In the genomic region with DNA sequence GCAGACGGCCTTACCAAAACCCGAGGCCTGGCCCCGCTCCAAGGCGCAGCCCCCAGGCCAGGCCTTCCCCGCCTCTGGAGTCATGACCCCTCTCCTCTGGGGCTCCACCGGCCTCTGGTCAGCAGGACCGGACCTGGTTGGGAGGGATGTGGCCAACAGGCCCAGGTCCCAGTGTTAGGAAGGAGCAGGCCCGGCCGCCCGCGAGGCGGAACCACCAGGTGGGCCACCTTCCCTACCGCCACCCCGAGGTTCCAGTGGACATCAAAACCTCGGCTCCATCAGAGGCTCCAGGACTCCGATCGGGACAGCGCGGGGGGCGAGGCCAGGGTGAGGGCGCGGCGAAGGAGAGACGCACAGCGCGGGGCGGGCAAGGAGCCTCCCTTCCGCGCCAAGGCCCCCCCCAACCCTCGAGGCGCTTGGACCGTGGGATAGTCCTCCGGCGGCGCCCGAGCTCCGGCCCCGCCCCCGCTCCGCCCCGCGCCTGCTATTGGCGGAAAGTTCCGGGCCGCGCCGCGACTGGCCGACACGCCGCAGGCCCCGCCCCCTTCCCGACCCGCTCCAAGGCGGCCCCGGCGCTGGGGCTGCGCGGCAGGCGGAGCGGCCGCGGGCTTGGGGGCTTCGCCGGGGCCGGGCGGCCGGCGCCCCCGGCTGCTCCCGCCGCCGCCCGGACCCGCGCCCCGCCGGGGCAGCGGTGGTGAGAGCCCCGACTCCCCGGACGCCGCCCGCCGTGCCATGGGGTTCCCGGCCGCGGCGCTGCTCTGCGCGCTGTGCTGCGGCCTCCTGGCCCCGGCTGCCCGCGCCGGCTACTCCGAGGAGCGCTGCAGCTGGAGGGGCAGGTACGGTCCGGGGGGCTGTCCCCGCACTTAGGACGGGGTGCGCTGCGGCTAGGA, we compare ENCODE assay signal across 7 cellular contexts. TPM values are rescaled to one million over a fixed set of nuclear protein-coding genes. Genes with fewer than 3 reads are reported as not detected.
DNase-seq lines count a peak whose midpoint lies in the region; ATAC-seq and TF ChIP-seq lines count a peak whose summit lies in the region.

A gene (plus strand): TSS at position 561 of the 890 bp plus-strand sequence. CDS start 172 bp downstream, at position 733.

- no peak within 1 kb of the TSS for H3K9ac ChIP-seq in liver (ENCODE audit: low read depth in 1 of 2, low read length in 2 of 2)

- H3K27ac Mint-ChIP-seq in activated CD4-positive, alpha-beta memory T cell treated with anti-CD3 and anti-CD28 coated beads, Interleukin-2, amount 10 ng/mL, durations not matched to agents 7 days and 5 days: no peak within 1 kb of the TSS

- H3K27ac ChIP-seq in dorsolateral prefrontal cortex (peak within 1 kb of the TSS in 58 of 59 donors; percentile 72 to 99 (median 95)), liver (ENCODE audit: low read depth in 1 of 2, low read length in 2 of 2) (no peak within 1 kb of the TSS)

- peaks cover 18 to 30% (median 24%) of the 10 kb centered on the region in 4 donors for H3K4me1 ChIP-seq in liver (ENCODE audit: control insufficient read depth in 4 of 4, insufficient read depth in 4 of 4, low read length in 3 of 4)

- peak within 1 kb of the TSS; percentile 43 for H3K4me3 Mint-ChIP-seq in activated CD4-positive, alpha-beta memory T cell treated with anti-CD3 and anti-CD28 coated beads, Interleukin-2, amount 10 ng/mL, durations not matched to agents 7 days and 5 days

- H3K36me3 Mint-ChIP-seq in activated CD4-positive, alpha-beta memory T cell treated with anti-CD3 and anti-CD28 coated beads, Interleukin-2, amount 10 ng/mL, durations not matched to agents 7 days and 5 days (ENCODE audit: low read depth): no peaks in the 10 kb centered on the region

- peak; percentile 69 for ATAC-seq in HG02981 (IDR thresholded peaks at IDR 0.05; ENCODE audit: unreplicated experiment)

- H3K9me3 Mint-ChIP-seq in activated CD4-positive, alpha-beta memory T cell treated with anti-CD3 and anti-CD28 coated beads, Interleukin-2, amount 10 ng/mL, durations not matched to agents 7 days and 5 days: no peaks in the 10 kb centered on the region

- H3K9me3 ChIP-seq in liver (ENCODE audit: control insufficient read depth in 4 of 4, low read length in 3 of 4): no peaks in the 10 kb centered on the region

- H3K27me3 ChIP-seq in dorsolateral prefrontal cortex (peaks cover 0 to 10% (median 0%) of the 10 kb centered on the region in 45 donors), liver (ENCODE audit: control insufficient read depth in 4 of 4, insufficient read depth in 4 of 4, low read length in 3 of 4) (peaks cover 0 to 6% (median 0%) of the 10 kb centered on the region in 4 donors)

- CTCF ChIA-PET in activated CD4-positive, alpha-beta memory T cell treated with anti-CD3 and anti-CD28 coated beads, Interleukin-2, amount 10 ng/mL, durations not matched to agents 7 days and 5 days (lab: Charles Lee): interaction anchor here (1.6 to 2.1 kb wide), 2 partner anchors 12 to 21 kb away, joined by 4 to 7 read pairs; no protein-coding TSS in a partner anchor

- peaks cover 17% of the 10 kb centered on the region for H3K27me3 Mint-ChIP-seq in activated CD4-positive, alpha-beta memory T cell treated with anti-CD3 and anti-CD28 coated beads, Interleukin-2, amount 10 ng/mL, durations not matched to agents 7 days and 5 days

- no peak for TF ChIP-seq RAD21 in liver (IDR thresholded peaks at IDR 0.05)

- POLR2A ChIA-PET in activated CD4-positive, alpha-beta memory T cell treated with anti-CD3 and anti-CD28 coated beads, Interleukin-2, amount 10 ng/mL, durations not matched to agents 7 days and 5 days (lab: Charles Lee): interaction anchor here (1.3 to 3.1 kb wide), 4 partner anchors 11 to 73 kb away, joined by 4 to 15 read pairs (median 7); a partner anchor contains a TSS

- intact Hi-C loops in dorsolateral prefrontal cortex (cut with DNase I): loop anchor here in 1 of 2 donors (5.0 to 10.0 kb wide), 2 partner anchors 48 to 250 kb away; a partner anchor contains a TSS

- in situ Hi-C loops in GM13977 (cut with MboI; ENCODE audit: low pct_unique_long_range_greater_than_20kb, low sequenced_read_pairs, unreplicated experiment): loop anchor here (5.0 kb wide), 1 partner anchor 72 kb away; a partner anchor contains a TSS

- WGBS in liver: 7% methylated on average over 104 of the region's 104 CpGs

- H3K4me1 Mint-ChIP-seq in activated CD4-positive, alpha-beta memory T cell treated with anti-CD3 and anti-CD28 coated beads, Interleukin-2, amount 10 ng/mL, durations not matched to agents 7 days and 5 days: peaks cover 11% of the 10 kb centered on the region

- TF ChIP-seq CTCF in GM13977 (IDR thresholded peaks at IDR 0.05; ENCODE audit: extremely low read depth, insufficient read depth, missing control alignments) (no peak), dorsolateral prefrontal cortex (IDR thresholded peaks at IDR 0.05 in 54 of 56, conservative IDR thresholded peaks at IDR 0.05 in 2 of 56; ENCODE audit: low read depth in 1 of 56, partially characterized antibody in 56 of 56) (peak in 10 of 56 donors; percentile 6 to 42 (median 20)), liver (IDR thresholded peaks at IDR 0.05; ENCODE audit: low read depth, low read length, missing input control) (no peak)

- peak within 1 kb of the TSS; percentile 48 to 88 (median 75) for H3K4me3 ChIP-seq in dorsolateral prefrontal cortex
- H3K4me3 ChIP-seq in liver (ENCODE audit: low read depth in 1 of 3, low read length in 3 of 3): peak within 1 kb of the TSS in 2 of 3 donors; percentile 60 to 74

- H3K36me3 ChIP-seq in liver (ENCODE audit: control insufficient read depth in 4 of 4, insufficient read depth in 3 of 4, low read depth in 1 of 4, low read length in 3 of 4): peaks cover 0 to 2% (median 0%) of the 10 kb centered on the region in 4 donors

- peak; percentile 98 for DNase-seq in GM13977 (ENCODE audit: low spot score)
- DNase-seq in NCI-H524 treated with DMSO at 0.1 percent for 48 hours (lab: John Stamatoyannopoulos, UW): peak; percentile 18
- peak; percentile 89 for DNase-seq in activated CD4-positive, alpha-beta memory T cell treated with anti-CD3 and anti-CD28 coated beads, Interleukin-2, amount 10 ng/mL, durations not matched to agents 7 days and 5 days
- DNase-seq in dorsolateral prefrontal cortex: peak; percentile 87 to 97 (median 92)
- peak; percentile 94 for DNase-seq in stimulated activated CD4-positive, alpha-beta T cell treated with anti-CD3 and anti-CD28 coated beads, Interleukin-4, amount 100 ng/mL, for 1 hour

TF ChIP-seq in liver, 16 proteins besides CTCF, POLR2A, EP300 and RAD21:
- TF ChIP-seq RXRA (IDR thresholded peaks at IDR 0.05) (no peak), SP1 (IDR thresholded peaks at IDR 0.05) (no peak)

RNA-seq across cellular contexts. Expression of the gene that starts here (rescaled TPM):
- total RNA-seq in activated CD4-positive, alpha-beta memory T cell treated with anti-CD3 and anti-CD28 coated beads, Interleukin-2, amount 10 ng/mL, durations not matched to agents 7 days and 5 days: 1 to 10 TPM; 4.4 to 6.2 TPM
- total RNA-seq in dorsolateral prefrontal cortex (100 to 1,000 TPM in 119 of 120 experiments, 10 to 100 TPM in 1; 84.0 to 448 (median 154) TPM), liver (1 to 10 TPM; 5.9 to 8.3 TPM)
- 10 to 100 TPM in 1 of 2 donors, 1 to 10 TPM in 1; 4.6 to 22.9 TPM for polyA plus RNA-seq in liver

Comparison
In these comparisons a context has a peak if more than half of its experiments do, and no peak if none do; other contexts are left out.
1. RNA of the gene that starts here (total RNA-seq): 84.0 to 448 TPM in dorsolateral prefrontal cortex; 5.9 to 8.3 TPM in liver and 4.4 to 6.2 TPM in activated CD4-positive, alpha-beta memory T cell treated with anti-CD3 and anti-CD28 coated beads, Interleukin-2, amount 10 ng/mL, durations not matched to agents 7 days and 5 days; every median in the first group is over 4 times any median in the second.
2. DNase-seq: peak in every context shown above with its lines; median percentile 98 in GM13977; 94 in stimulated activated CD4-positive, alpha-beta T cell treated with anti-CD3 and anti-CD28 coated beads, Interleukin-4, amount 100 ng/mL, for 1 hour; 92 in dorsolateral prefrontal cortex; 89 in activated CD4-positive, alpha-beta memory T cell treated with anti-CD3 and anti-CD28 coated beads, Interleukin-2, amount 10 ng/mL, durations not matched to agents 7 days and 5 days; 18 in NCI-H524 treated with DMSO at 0.1 percent for 48 hours.
3. H3K27ac ChIP-seq: peak in dorsolateral prefrontal cortex (58 of 59); none in liver (0 of 2).